17 cellular contexts compared by ENCODE assay signal in the genomic region with DNA sequence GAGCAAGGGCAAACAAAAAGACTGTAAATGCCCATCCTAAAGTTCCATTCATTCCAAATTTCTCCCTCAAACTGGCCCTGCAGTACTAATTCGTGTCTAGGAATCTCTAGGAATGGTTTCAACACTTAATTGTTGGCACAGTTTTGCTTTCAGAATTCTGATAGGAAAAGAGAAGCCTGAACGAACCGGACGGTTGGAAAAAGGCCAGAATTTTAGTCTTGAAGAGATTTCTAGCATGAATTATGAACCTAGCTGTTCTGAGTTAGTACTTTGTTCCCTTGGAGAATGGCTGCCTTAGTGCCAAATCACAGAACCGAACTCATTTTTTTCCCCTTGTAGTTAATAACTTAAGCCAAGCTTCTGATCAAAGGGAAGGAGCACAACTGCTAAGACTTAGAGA.
A peak's percentile ranks its signal among the peaks of the same experiment; 100 is the strongest.
DNase-seq lines count a peak whose midpoint lies in the region; ATAC-seq and TF ChIP-seq lines count a peak whose summit lies in the region.
"Had no signal": no experiment of that assay in that cellular context is flagged by ENCODE, and none has a peak within 500 bp of the region (broad histone marks: within the 10 kb centered on the region; RNA-seq: fewer than 3 reads in every experiment).

No MANE protein-coding gene starts in this region.

- peak; percentile 26 for DNase-seq in M059J (ENCODE audit: low read depth)
- DNase-seq in dedifferentiated amniotic fluid mesenchymal stem cell (ENCODE audit: extremely low spot score) = peak; percentile 31
- no peak for DNase-seq in mesothelial cell of epicardium (ENCODE audit: low spot score in 2 of 2, unreplicated experiment in 2 of 2)
- no peak for DNase-seq in type B pancreatic cell (ENCODE audit: extremely low spot score, unreplicated experiment)
- no peak for DNase-seq in NCI-H748 (lab: John Stamatoyannopoulos, UW; ENCODE audit: unreplicated experiment)
- no peak for DNase-seq in SKM-1 treated with dmso at 0.1 percent for 144 hours (lab: John Stamatoyannopoulos, UW; ENCODE audit: unreplicated experiment)
- DNase-seq: activated CD8-positive, alpha-beta T cell treated with anti-CD3 and anti-CD28 coated beads, Interleukin-2, amount 10 ng/mL, durations not matched to agents 7 days and 5 days; activated naive CD4-positive, alpha-beta T cell treated with anti-CD3 and anti-CD28 coated beads, Interleukin-2, amount 10 ng/mL, durations not matched to agents 7 days and 5 days; activated T-cell treated with anti-CD3 and anti-CD28 coated beads, Interleukin-2, amount 50 U/mL, for 4 hours; NCI-H1436; NCI-H2171; SHP77; T-helper 2 cell; WERI-Rb-1 had no signal

- H3K27me3 Mint-ChIP-seq in mesothelial cell of epicardium (ENCODE audit: low read depth) (no peaks in the 10 kb centered on the region), type B pancreatic cell (no peaks in the 10 kb centered on the region)
- H3K27me3 Mint-ChIP-seq: activated naive CD4-positive, alpha-beta T cell treated with anti-CD3 and anti-CD28 coated beads, Interleukin-2, amount 10 ng/mL, durations not matched to agents 7 days and 5 days had no signal

- no peaks in the 10 kb centered on the region for H3K9me3 Mint-ChIP-seq in mesothelial cell of epicardium
- H3K9me3 Mint-ChIP-seq in type B pancreatic cell = no peaks in the 10 kb centered on the region
- H3K9me3 Mint-ChIP-seq: activated naive CD4-positive, alpha-beta T cell treated with anti-CD3 and anti-CD28 coated beads, Interleukin-2, amount 10 ng/mL, durations not matched to agents 7 days and 5 days; activated T-cell treated with anti-CD3 and anti-CD28 coated beads, Interleukin-2, amount 50 U/mL, for 4 hours; stimulated activated effector memory CD8-positive, alpha-beta T cell treated with anti-CD3 and anti-CD28 coated beads, Interleukin-12 subunit alpha, Interleukin-12 subunit beta, amount 100 ng/mL, for 72 hours had no signal

- peak overlapping the region; percentile 94 for H3K27ac Mint-ChIP-seq in mesothelial cell of epicardium
- no peak overlapping the region for H3K27ac Mint-ChIP-seq in type B pancreatic cell
- H3K27ac Mint-ChIP-seq: activated CD8-positive, alpha-beta T cell treated with anti-CD3 and anti-CD28 coated beads, Interleukin-2, amount 10 ng/mL, durations not matched to agents 7 days and 5 days; activated naive CD4-positive, alpha-beta T cell treated with anti-CD3 and anti-CD28 coated beads, Interleukin-2, amount 10 ng/mL, durations not matched to agents 7 days and 5 days; stimulated activated effector memory CD8-positive, alpha-beta T cell treated with anti-CD3 and anti-CD28 coated beads, Interleukin-12 subunit alpha, Interleukin-12 subunit beta, amount 100 ng/mL, for 72 hours had no signal

- no peak for ATAC-seq in HG03432 (IDR thresholded peaks at IDR 0.05; ENCODE audit: unreplicated experiment)
- ATAC-seq: activated CD8-positive, alpha-beta T cell treated with anti-CD3 and anti-CD28 coated beads, Interleukin-2, amount 10 ng/mL, durations not matched to agents 7 days and 5 days; activated T-cell treated with anti-CD3 and anti-CD28 coated beads, Interleukin-2, amount 50 U/mL, for 4 hours; gastroesophageal sphincter; stimulated activated effector memory CD8-positive, alpha-beta T cell treated with anti-CD3 and anti-CD28 coated beads, Interleukin-12 subunit alpha, Interleukin-12 subunit beta, amount 100 ng/mL, for 72 hours had no signal

- H3K4me1 Mint-ChIP-seq in mesothelial cell of epicardium = peaks cover 75% of the 10 kb centered on the region
- H3K4me1 Mint-ChIP-seq in type B pancreatic cell (ENCODE audit: unreplicated experiment) = peaks cover 32% of the 10 kb centered on the region
- H3K4me1 Mint-ChIP-seq: activated naive CD4-positive, alpha-beta T cell treated with anti-CD3 and anti-CD28 coated beads, Interleukin-2, amount 10 ng/mL, durations not matched to agents 7 days and 5 days; stimulated activated effector memory CD8-positive, alpha-beta T cell treated with anti-CD3 and anti-CD28 coated beads, Interleukin-12 subunit alpha, Interleukin-12 subunit beta, amount 100 ng/mL, for 72 hours had no signal

- no peaks in the 10 kb centered on the region for H3K36me3 Mint-ChIP-seq in mesothelial cell of epicardium
- H3K36me3 Mint-ChIP-seq in type B pancreatic cell = no peaks in the 10 kb centered on the region
- H3K36me3 Mint-ChIP-seq: activated naive CD4-positive, alpha-beta T cell treated with anti-CD3 and anti-CD28 coated beads, Interleukin-2, amount 10 ng/mL, durations not matched to agents 7 days and 5 days; stimulated activated effector memory CD8-positive, alpha-beta T cell treated with anti-CD3 and anti-CD28 coated beads, Interleukin-12 subunit alpha, Interleukin-12 subunit beta, amount 100 ng/mL, for 72 hours had no signal

- TF ChIP-seq CTCF in mesothelial cell of epicardium (IDR thresholded peaks at IDR 0.05; ENCODE audit: unreplicated experiment) = no peak
- no peak for TF ChIP-seq CTCF in type B pancreatic cell (conservative IDR thresholded peaks at IDR 0.05)

- no peak overlapping the region for H3K4me3 Mint-ChIP-seq in mesothelial cell of epicardium
- H3K4me3 Mint-ChIP-seq in type B pancreatic cell = peak overlapping the region; percentile 23
- H3K4me3 Mint-ChIP-seq: activated CD8-positive, alpha-beta T cell treated with anti-CD3 and anti-CD28 coated beads, Interleukin-2, amount 10 ng/mL, durations not matched to agents 7 days and 5 days; activated naive CD4-positive, alpha-beta T cell treated with anti-CD3 and anti-CD28 coated beads, Interleukin-2, amount 10 ng/mL, durations not matched to agents 7 days and 5 days; activated T-cell treated with anti-CD3 and anti-CD28 coated beads, Interleukin-2, amount 50 U/mL, for 4 hours; stimulated activated effector memory CD8-positive, alpha-beta T cell treated with anti-CD3 and anti-CD28 coated beads, Interleukin-12 subunit alpha, Interleukin-12 subunit beta, amount 100 ng/mL, for 72 hours had no signal

Comparison
In these comparisons a context has a peak if more than half of its experiments do, and no peak if none do; other contexts are left out.
1. DNase-seq: peak in M059J (single experiment) and dedifferentiated amniotic fluid mesenchymal stem cell (single experiment); none in mesothelial cell of epicardium (0 of 2), type B pancreatic cell (single experiment), NCI-H748 (single experiment) and SKM-1 treated with dmso at 0.1 percent for 144 hours (single experiment).